27 cellular contexts compared by ENCODE assay signal in the genomic region with DNA sequence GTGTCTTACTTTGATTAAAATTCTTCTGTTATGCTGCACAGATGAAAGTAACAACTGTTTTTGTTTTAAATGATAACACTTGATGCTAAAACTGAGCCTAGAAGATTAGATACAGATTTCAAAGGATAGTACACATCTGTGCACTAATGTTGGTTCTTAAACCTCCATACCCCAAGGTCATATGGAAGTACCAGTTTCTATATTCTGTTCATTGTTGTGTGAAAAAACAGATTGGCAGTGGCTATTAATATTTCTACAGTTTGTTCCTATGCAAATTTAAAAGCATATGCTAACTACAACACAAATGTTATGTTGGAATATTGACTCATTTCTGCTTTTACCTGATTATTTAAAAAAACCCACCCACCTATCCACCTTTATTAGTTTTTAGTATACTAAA.
DNase-seq lines count a peak whose midpoint lies in the region; ATAC-seq lines count a peak whose summit lies in the region.
"Had no signal": no experiment of that assay in that cellular context is flagged by ENCODE, and none has a peak within 500 bp of the region (broad histone marks: within the 10 kb centered on the region; RNA-seq: fewer than 3 reads in every experiment).

No MANE protein-coding gene starts in this region.

- in situ Hi-C loops in ACHN (cut with HindIII; ENCODE audit: low pct_ligation_motif_present, low pct_unique_long_range_greater_than_20kb, low sequenced_read_pairs), result no loop called here

- ATAC-seq in GM18519 (IDR thresholded peaks at IDR 0.05; ENCODE audit: low FRiP score, unreplicated experiment) (peak; percentile 47), GM21390 (IDR thresholded peaks at IDR 0.05; ENCODE audit: unreplicated experiment) (peak; percentile 44), HG03159 (IDR thresholded peaks at IDR 0.05; ENCODE audit: unreplicated experiment) (peak; percentile 67)
- ATAC-seq: activated naive CD8-positive, alpha-beta T cell treated with anti-CD3 and anti-CD28 coated beads, Interleukin-2, amount 50 U/mL, for 24 hours; effector memory CD8-positive, alpha-beta T cell; left lung; Right ventricle myocardium inferior; stimulated activated memory B cell treated with anti-CD40 and anti-IgM and Interleukin-4, amounts not matched to agents 10 μg/mL and 1 μg/mL and 100 μg/mL, for 72 hours had no signal

- DNase-seq in NCI-H748 (lab: John Stamatoyannopoulos, UW; ENCODE audit: unreplicated experiment) (no peak), NCI-H526 (lab: John Stamatoyannopoulos, UW) (no peak), ACHN (no peak)
- no peak for DNase-seq in stimulated activated CD8-positive, alpha-beta memory T cell treated with anti-CD3 and anti-CD28 coated beads, Interleukin-4, amount 100 ng/mL, for 48 hours
- DNase-seq: activated CD4-positive, alpha-beta T cell treated with anti-CD3 and anti-CD28 coated beads, Interleukin-2, amount 50 U/mL, for 1 hour; activated gamma-delta T cell; activated naive CD8-positive, alpha-beta T cell treated with anti-CD3 and anti-CD28 coated beads, Interleukin-2, amount 50 U/mL, for 24 hours; activated T-cell treated with anti-CD3 and anti-CD28 coated beads, Interleukin-2, amount 50 U/mL, for 24 hours; colonic mucosa; COR-L47; DMS53; effector memory CD8-positive, alpha-beta T cell; H7; islet precursor cell; KBM-7; left lung; mesenchymal stem cell; NCI-H2081; NCI-H526 treated with DMSO at 0.1 percent for 48 hours; ovary; SK-N-SH; transverse colon had no signal
